21 cellular contexts compared by ENCODE assay signal in genomic region chr21:21007606-21008005, GRCh38. TPM values are rescaled to one million over a fixed set of nuclear protein-coding genes. Genes with fewer than 3 reads are reported as not detected.
"Had no signal": no experiment of that assay in that cellular context is flagged by ENCODE, and none has a peak within 500 bp of the region (broad histone marks: within the 10 kb centered on the region; RNA-seq: fewer than 3 reads in every experiment).

No MANE protein-coding gene starts in this region.

- H3K4me3 Mint-ChIP-seq: activated CD4-positive, alpha-beta memory T cell treated with anti-CD3 and anti-CD28 coated beads for 36 hours; activated T-helper 1 cell treated with anti-CD3 and anti-CD28 coated beads, Interleukin-12 subunit alpha, Interleukin-12 subunit beta, Interleukin-2, Interleukin-4 antibody, amounts not matched to agents 30 ng/mL and 10 ng/mL and 1 ng/mL, durations not matched to agents 14 hours and 24 hours and 36 hours had no signal

- H3K27ac Mint-ChIP-seq: activated CD4-positive, alpha-beta memory T cell treated with anti-CD3 and anti-CD28 coated beads for 36 hours; activated naive CD4-positive, alpha-beta T cell treated with anti-CD3 and anti-CD28 coated beads, Interleukin-2, amount 50 U/mL, for 72 hours; activated T-helper 1 cell treated with anti-CD3 and anti-CD28 coated beads, Interleukin-12 subunit alpha, Interleukin-12 subunit beta, Interleukin-2, Interleukin-4 antibody, amounts not matched to agents 30 ng/mL and 10 ng/mL and 1 ng/mL, durations not matched to agents 14 hours and 24 hours and 36 hours; progenitor cell of endocrine pancreas had no signal

- H3K4me3 ChIP-seq: body of pancreas, colonic mucosa, gastrocnemius medialis, right atrium auricular region, transverse colon, vagina had no signal

- H3K27me3 Mint-ChIP-seq: activated CD4-positive, alpha-beta memory T cell treated with anti-CD3 and anti-CD28 coated beads for 36 hours; progenitor cell of endocrine pancreas had no signal

- H3K36me3 Mint-ChIP-seq: activated CD4-positive, alpha-beta memory T cell treated with anti-CD3 and anti-CD28 coated beads for 36 hours; activated naive CD4-positive, alpha-beta T cell treated with anti-CD3 and anti-CD28 coated beads, Interleukin-2, amount 50 U/mL, for 72 hours had no signal

- H3K27ac ChIP-seq: body of pancreas, colonic mucosa, gastrocnemius medialis, right atrium auricular region, transverse colon, vagina had no signal

- H3K9me3 ChIP-seq: body of pancreas, colonic mucosa, gastrocnemius medialis, right atrium auricular region, transverse colon, vagina had no signal

- H3K9me3 Mint-ChIP-seq: activated CD4-positive, alpha-beta memory T cell treated with anti-CD3 and anti-CD28 coated beads for 36 hours; activated naive CD4-positive, alpha-beta T cell treated with anti-CD3 and anti-CD28 coated beads, Interleukin-2, amount 50 U/mL, for 72 hours; activated T-helper 1 cell treated with anti-CD3 and anti-CD28 coated beads, Interleukin-12 subunit alpha, Interleukin-12 subunit beta, Interleukin-2, Interleukin-4 antibody, amounts not matched to agents 30 ng/mL and 10 ng/mL and 1 ng/mL, durations not matched to agents 14 hours and 24 hours and 36 hours had no signal

- DNase-seq: activated CD4-positive, alpha-beta memory T cell treated with anti-CD3 and anti-CD28 coated beads for 36 hours; activated gamma-delta T cell treated with Interleukin-2 at 50 U/mL for 16 hours; activated T-cell treated with anti-CD3 and anti-CD28 coated beads for 4 hours; amniotic stem cell; body of pancreas; colonic mucosa; gastrocnemius medialis; head of caudate nucleus; kidney; stimulated activated CD4-positive, alpha-beta T cell treated with anti-CD3 and anti-CD28 coated beads, Interleukin-12 subunit alpha, Interleukin-12 subunit beta, amount 100 ng/mL, for 4 hours; stimulated activated CD4-positive, alpha-beta T cell treated with anti-CD3 and anti-CD28 coated beads, Interleukin-1b, Interleukin-23, amount 100 ng/mL, for 48 hours; stimulated activated naive CD4-positive, alpha-beta T cell treated with Interleukin-2 at 50 U/mL for 16 hours; substantia nigra; T-helper 2 cell; transverse colon had no signal

- H3K36me3 ChIP-seq: colonic mucosa, gastrocnemius medialis, right atrium auricular region, transverse colon, vagina had no signal

- H3K4me1 ChIP-seq: body of pancreas, colonic mucosa, gastrocnemius medialis, transverse colon, vagina had no signal

- H3K27me3 ChIP-seq: body of pancreas, colonic mucosa, gastrocnemius medialis, right atrium auricular region, transverse colon, vagina had no signal

RNA-seq across cellular contexts. Expression of gene NCAM2, which starts 9.4 kb away (rescaled TPM):
- total RNA-seq: activated CD4-positive, alpha-beta memory T cell treated with anti-CD3 and anti-CD28 coated beads for 36 hours; activated naive CD4-positive, alpha-beta T cell treated with anti-CD3 and anti-CD28 coated beads, Interleukin-2, amount 50 U/mL, for 72 hours; activated T-helper 1 cell treated with anti-CD3 and anti-CD28 coated beads, Interleukin-12 subunit alpha, Interleukin-12 subunit beta, Interleukin-2, Interleukin-4 antibody, amounts not matched to agents 30 ng/mL and 10 ng/mL and 1 ng/mL, durations not matched to agents 14 hours and 24 hours and 36 hours; epithelial cell of proximal tubule had no signal
